8 cellular contexts compared by ENCODE assay signal in the genomic region with DNA sequence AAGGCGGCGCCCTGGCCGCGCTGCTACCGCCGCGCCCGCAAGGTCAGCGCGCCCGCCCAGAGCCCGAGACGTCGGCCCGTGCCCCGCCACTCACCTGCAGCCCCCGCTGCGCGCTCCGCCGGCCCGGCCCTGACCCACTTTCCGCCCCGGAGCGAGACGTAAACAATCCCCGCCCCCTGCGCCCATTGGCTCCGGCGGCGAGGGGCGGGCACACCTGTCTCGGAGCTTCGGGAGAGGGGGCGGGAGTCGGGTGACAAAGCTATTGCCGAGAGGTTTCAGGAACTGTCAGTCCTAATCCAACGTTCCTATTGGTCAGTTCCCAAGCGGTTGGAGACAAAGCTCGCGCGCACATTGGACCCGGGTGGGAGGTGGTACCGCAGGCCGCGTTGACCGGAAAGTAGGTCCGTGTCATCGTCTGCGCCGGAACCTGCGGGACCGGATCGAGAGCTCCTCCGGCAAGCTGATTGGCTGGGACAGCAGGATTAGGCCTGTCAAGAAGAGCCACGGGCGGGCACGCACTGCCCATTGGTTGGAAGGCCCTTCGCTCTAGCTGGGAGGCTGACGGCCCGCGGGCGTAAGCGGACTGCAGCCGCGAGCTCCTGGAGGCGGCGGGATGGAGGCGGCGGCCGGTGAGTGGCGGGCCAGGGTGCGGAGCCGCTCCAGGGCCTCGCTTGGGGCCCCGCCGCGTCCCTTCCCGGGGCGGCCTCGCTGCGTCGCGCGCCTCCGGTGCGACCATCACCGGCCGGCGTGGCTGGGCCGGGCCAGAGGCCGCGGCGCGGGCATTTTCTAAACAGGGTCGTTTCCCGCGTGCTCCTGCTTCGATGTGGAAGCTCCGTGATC. TPM values are rescaled to one million over a fixed set of nuclear protein-coding genes. Genes with fewer than 3 reads are reported as not detected.
DNase-seq lines count a peak whose midpoint lies in the region; ATAC-seq and TF ChIP-seq lines count a peak whose summit lies in the region.

Gene NUBP2, plus strand, starts transcription at position 553 of the 840 bp plus-strand sequence. Its CDS starts 61 bp downstream, at position 614.
Gene SPSB3, minus strand, starts transcription at position 164 of the 840 bp plus-strand sequence. CDS start 1,088 bp downstream, outside the sequence.

- peaks cover 0 to 9% of the 10 kb centered on the region in 2 donors for H3K4me1 ChIP-seq in lung (ENCODE audit: control insufficient read depth in 2 of 2, insufficient read depth in 2 of 2, low read length in 2 of 2)

- no peaks in the 10 kb centered on the region for H3K27me3 ChIP-seq in lung (ENCODE audit: control insufficient read depth, insufficient read depth)

- H3K9me3 ChIP-seq in lung (ENCODE audit: control insufficient read depth in 2 of 2, insufficient read depth in 1 of 2, low read length in 1 of 2), result no peaks in the 10 kb centered on the region

- H3K4me3 ChIP-seq in lung, result peak within 1 kb of the TSS; percentile 81

- POLR2A ChIA-PET in activated CD8-positive, alpha-beta memory T cell treated with anti-CD3 and anti-CD28 coated beads for 36 hours (lab: Charles Lee), result interaction anchor here (0.6 to 2.6 kb wide), 12 partner anchors 9 to 362 kb away, joined by 3 to 42 read pairs (median 6); partner anchors contain the start of genes EME2, FAHD1, HAGH and MAPK8IP3

- DNase-seq in CMK (ENCODE audit: low read depth) (peak; percentile 99), GM20000 (ENCODE audit: low spot score) (peak; percentile 99), HT-29 (ENCODE audit: low spot score) (peak; percentile 99), NOMO-1 (lab: John Stamatoyannopoulos, UW; ENCODE audit: unreplicated experiment in 2 of 2) (peak; percentile 100), lung (ENCODE audit: low spot score) (peak; percentile 100)
- DNase-seq in effector CD8-positive, alpha-beta T cell (lab: John Stamatoyannopoulos, UW), result peak; percentile 95
- DNase-seq in stimulated activated CD4-positive, alpha-beta T cell treated with anti-CD3 and anti-CD28 coated beads, TNF-alpha, amount 100 ng/mL, for 4 hours (ENCODE audit: low read depth in 3 of 3), result peak; percentile 87 to 96 (median 92)

- WGBS in lung, 2 donors, result 0% methylated on average over 97 to 100 of the region's 100 CpGs

- CTCF ChIA-PET in activated CD8-positive, alpha-beta memory T cell treated with anti-CD3 and anti-CD28 coated beads for 36 hours (lab: Charles Lee), result interaction anchor here (0.6 to 1.8 kb wide), 7 partner anchors 9 to 358 kb away, joined by 3 to 19 read pairs (median 4); partner anchors contain the start of genes EME2, IGFALS, JPT2 and MAPK8IP3

- peak; percentile 97 for ATAC-seq in lung (ENCODE audit: insufficient read depth, low FRiP score)

- TF ChIP-seq CTCF in GM20000 (IDR thresholded peaks at IDR 0.05; ENCODE audit: extremely low read depth, missing control alignments), result no peak
- TF ChIP-seq CTCF in lung (IDR thresholded peaks at IDR 0.05; ENCODE audit: control extremely low read depth, extremely low read depth), result no peak

- peak within 1 kb of the TSS; percentile 78 to 93 for H3K27ac ChIP-seq in lung (ENCODE audit: low read depth in 1 of 2, low read length in 1 of 2)

- H3K36me3 ChIP-seq in lung (ENCODE audit: control insufficient read depth in 2 of 2, insufficient read depth in 2 of 2, low read length in 2 of 2), result peaks cover 0 to 36% of the 10 kb centered on the region in 2 donors

RNA-seq across cellular contexts. Expression of gene NUBP2, which starts in this region (rescaled TPM):
- total RNA-seq in HT-29 (2014; rRNA removed; shearing (Covaris generic)), result 215 and 217 TPM in 2 replicates
- 10 to 100 TPM; 72.7 to 80.2 TPM for total RNA-seq in activated CD8-positive, alpha-beta memory T cell treated with anti-CD3 and anti-CD28 coated beads for 36 hours
- total RNA-seq in lung, result 10 to 100 TPM; 38.9 to 64.2 TPM
- polyA plus RNA-seq in lung, result 10 to 100 TPM; 67.1 to 70.2 TPM

RNA-seq across cellular contexts. Expression of gene SPSB3, which starts in this region (rescaled TPM):
- total RNA-seq in HT-29 (2014; rRNA removed; shearing (Covaris generic)), result 96.9 and 102 TPM in 2 replicates
- total RNA-seq in activated CD8-positive, alpha-beta memory T cell treated with anti-CD3 and anti-CD28 coated beads for 36 hours, result 10 to 100 TPM; 21.4 to 22.1 TPM
- total RNA-seq in lung, result 10 to 100 TPM; 39.8 to 55.3 TPM
- polyA plus RNA-seq in lung, result 10 to 100 TPM; 46.5 to 76.1 TPM

Comparison
In these comparisons a context has a peak if more than half of its experiments do, and no peak if none do; other contexts are left out.
1. Peak in every context shown above with its lines: DNase-seq, ATAC-seq, H3K4me3 ChIP-seq and H3K27ac ChIP-seq.